In the genomic region with DNA sequence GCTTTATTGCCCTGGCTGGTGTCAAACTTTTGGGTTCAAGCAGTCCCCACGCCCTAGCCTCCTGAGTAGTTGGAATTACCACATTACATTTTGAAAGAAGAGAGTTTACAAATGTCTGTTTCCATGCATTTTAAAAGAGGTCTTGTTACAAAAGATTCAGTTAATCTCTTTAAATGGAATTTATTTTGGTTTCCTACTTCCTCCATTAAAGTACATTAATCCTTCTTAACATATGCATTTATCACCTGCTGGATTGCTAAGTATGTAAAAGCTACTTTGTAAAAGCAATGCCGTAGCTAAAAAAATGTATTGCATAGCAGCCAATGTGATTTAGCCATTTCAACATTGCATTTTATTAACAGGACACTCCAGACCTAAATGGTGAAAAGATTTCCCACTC, we compare ENCODE assay signal across 8 cellular contexts.
"Had no signal": no experiment of that assay in that cellular context is flagged by ENCODE, and none has a peak within 500 bp of the region (broad histone marks: within the 10 kb centered on the region; RNA-seq: fewer than 3 reads in every experiment).

No MANE protein-coding gene starts in this region.

- H3K36me3 Mint-ChIP-seq: IgD-negative memory B cell had no signal

- H3K27ac Mint-ChIP-seq: HFFc6, IgD-negative memory B cell had no signal

- H3K9ac ChIP-seq: GM23248, KMS-11 had no signal

- H3K27ac ChIP-seq: GM23248, KMS-11 had no signal

- ATAC-seq: HCT116, HepG2 had no signal

- H2AFZ ChIP-seq: GM23248 had no signal

- H3K4me2 ChIP-seq: KMS-11 had no signal

- H3K4me3 ChIP-seq: GM23248 had no signal

- H3K27me3 Mint-ChIP-seq: IgD-negative memory B cell had no signal

- H3K4me3 Mint-ChIP-seq: HFFc6, IgD-negative memory B cell had no signal

- H3K4me1 Mint-ChIP-seq: IgD-negative memory B cell had no signal

- H3K9me3 Mint-ChIP-seq: H9, HFFc6 had no signal

- DNase-seq: GM23248, H9, HFFc6, KBM-7 had no signal
